In the genomic region with DNA sequence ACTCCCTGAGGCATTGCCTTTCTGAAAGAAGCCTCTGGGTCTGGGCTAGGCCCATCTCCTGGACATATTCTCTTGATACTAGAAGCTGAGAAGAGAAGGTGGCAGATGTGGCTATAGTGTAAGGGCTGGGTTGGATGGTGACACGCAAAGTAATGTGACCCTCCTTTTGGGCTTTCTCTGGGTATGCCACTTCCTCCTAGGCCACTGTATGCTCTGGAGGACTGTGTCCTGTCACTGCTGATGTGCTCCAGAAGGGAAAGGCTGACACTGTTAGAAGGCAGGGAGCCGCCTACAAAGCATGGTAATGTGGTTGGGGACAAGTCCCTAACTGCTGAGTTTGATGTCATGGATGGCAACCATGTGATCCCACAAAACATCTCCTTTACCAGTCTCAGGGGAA, we compare ENCODE assay signal across 21 cellular contexts.
DNase-seq lines count a peak whose midpoint lies in the region; FAIRE-seq and TF ChIP-seq lines count a peak whose summit lies in the region.
"Had no signal": no experiment of that assay in that cellular context is flagged by ENCODE, and none has a peak within 500 bp of the region (broad histone marks: within the 10 kb centered on the region; RNA-seq: fewer than 3 reads in every experiment).

No MANE protein-coding gene starts in this region.

- H3K4me1 Mint-ChIP-seq in IgD-negative memory B cell: no peaks in the 10 kb centered on the region
- H3K4me1 Mint-ChIP-seq: B cell had no signal

- no peak overlapping the region for H2AFZ ChIP-seq in H1 (ENCODE audit: low read length)
- H2AFZ ChIP-seq in trophoblast cell (ENCODE audit: insufficient read depth, low read length, poor library complexity): no peak overlapping the region

- H4K91ac ChIP-seq in H1 (replicated peaks; ENCODE audit: insufficient read length, low read length) (no peak overlapping the region), trophoblast cell (ENCODE audit: low read depth, low read length) (no peak overlapping the region)

- no peaks in the 10 kb centered on the region for H3K4me1 ChIP-seq in H1 (replicated peaks in 1 of 4; ENCODE audit: control insufficient read depth in 3 of 4, insufficient read depth in 4 of 4, low read length in 3 of 4)
- H3K4me1 ChIP-seq in trophoblast cell (ENCODE audit: control insufficient read depth in 1 of 2, insufficient read depth in 2 of 2, low read length in 2 of 2): peaks cover 22 to 29% of the 10 kb centered on the region in 2 experiments
- H3K4me1 ChIP-seq in thyroid gland: peaks cover 4 to 22% of the 10 kb centered on the region in 2 donors
- H3K4me1 ChIP-seq: Peyer's patch, SJCRH30 had no signal

- no peak overlapping the region for H3K4me3 ChIP-seq in H1 (ENCODE audit: extremely low read depth in 1 of 4, insufficient read depth in 2 of 4, low read depth in 3 of 4, low read length in 4 of 4)
- no peak overlapping the region for H3K4me3 ChIP-seq in trophoblast cell (ENCODE audit: low read depth, low read length)
- no peak overlapping the region for H3K4me3 ChIP-seq in thyroid gland (replicated peaks in 1 of 3)
- H3K4me3 ChIP-seq: A549, Peyer's patch, SJCRH30 had no signal

- H3K27ac ChIP-seq in H1 (ENCODE audit: low read depth, low read length): no peak overlapping the region
- peak overlapping the region; percentile 29 for H3K27ac ChIP-seq in trophoblast cell (ENCODE audit: low read depth, low read length)
- H3K27ac ChIP-seq in thyroid gland: peak overlapping the region in 2 of 3 donors; percentile 12 to 40
- H3K27ac ChIP-seq: A549, Peyer's patch, SJCRH30 had no signal

- no peaks in the 10 kb centered on the region for H3K9me3 Mint-ChIP-seq in IgD-negative memory B cell

- H3K27ac Mint-ChIP-seq in IgD-negative memory B cell: peak overlapping the region in 2 of 3 donors; percentile 10 to 31
- H3K27ac Mint-ChIP-seq: B cell, CD14-positive monocyte had no signal

- H3K79me1 ChIP-seq in H1 (ENCODE audit: low read depth, low read length) (no peaks in the 10 kb centered on the region; the same call in 1 of the 2 replicates), trophoblast cell (ENCODE audit: low read length) (peaks cover 5% of the 10 kb centered on the region)

- H3K23ac ChIP-seq in H1 (ENCODE audit: insufficient read length) (no peak overlapping the region), trophoblast cell (ENCODE audit: low read length) (no peak overlapping the region)

- no peak overlapping the region for H2BK20ac ChIP-seq in H1 (ENCODE audit: low read length)

- H4K8ac ChIP-seq in H1 (ENCODE audit: extremely low read depth, insufficient read depth, low read length): no peak overlapping the region
- H4K8ac ChIP-seq in trophoblast cell (ENCODE audit: low read depth, low read length): no peak overlapping the region

- H4K20me1 ChIP-seq in H1 (replicated peaks in 1 of 2; ENCODE audit: control insufficient read depth in 1 of 2, insufficient read depth in 2 of 2, low read length in 2 of 2): peaks cover 3% of the 10 kb centered on the region in 2 experiments

- H3K4ac ChIP-seq in H1 (replicated peaks; ENCODE audit: insufficient read length, low read depth, low read length) (no peak overlapping the region), trophoblast cell (ENCODE audit: low read depth, low read length) (no peak overlapping the region)

- no peaks in the 10 kb centered on the region for H3K27me3 Mint-ChIP-seq in IgD-negative memory B cell
- H3K27me3 Mint-ChIP-seq: B cell had no signal

- H3K56ac ChIP-seq in H1 (replicated peaks; ENCODE audit: insufficient read length, low read depth, low read length): no peak overlapping the region

- POLR2A ChIA-PET in H1 (lab: Charles Lee; ENCODE audit: partially characterized antibody): interaction anchor here (1.3 to 2.8 kb wide), 4 partner anchors 8 to 19 kb away, joined by 3 to 8 read pairs (median 4); no protein-coding TSS in a partner anchor

- H3K79me2 ChIP-seq in H1 (ENCODE audit: control insufficient read depth in 1 of 2, insufficient read depth in 2 of 2, low read length in 2 of 2): no peaks in the 10 kb centered on the region
- peaks cover 2% of the 10 kb centered on the region for H3K79me2 ChIP-seq in trophoblast cell (ENCODE audit: control insufficient read depth, insufficient read depth, low read length, poor library complexity)

- H2BK5ac ChIP-seq in H1 (ENCODE audit: low read depth, low read length) (no peak overlapping the region), trophoblast cell (ENCODE audit: low read depth, low read length, poor library complexity) (no peak overlapping the region)

- H2BK15ac ChIP-seq in H1 (ENCODE audit: low read length): no peak overlapping the region

- H2BK120ac ChIP-seq in H1 (replicated peaks; ENCODE audit: low read depth, low read length): no peak overlapping the region
- H2BK120ac ChIP-seq in trophoblast cell (ENCODE audit: insufficient read depth, low read length, poor library complexity): no peak overlapping the region

- H3K18ac ChIP-seq in H1 (ENCODE audit: extremely low read depth, low read length) (no peak overlapping the region), trophoblast cell (ENCODE audit: low read length) (no peak overlapping the region)

- H3K27me3 ChIP-seq in H1 (replicated peaks in 1 of 4; ENCODE audit: control insufficient read depth in 3 of 4, extremely low read depth in 1 of 4, insufficient read depth in 3 of 4, low read length in 3 of 4) (no peaks in the 10 kb centered on the region), trophoblast cell (ENCODE audit: insufficient read depth, low read length) (no peaks in the 10 kb centered on the region), thyroid gland (no peaks in the 10 kb centered on the region)
- H3K27me3 ChIP-seq: Peyer's patch, SJCRH30 had no signal

- intact Hi-C loops in thyroid gland (cut with DNase I): no loop called here

- H2AK5ac ChIP-seq in H1 (ENCODE audit: low read depth, low read length): no peak overlapping the region
- no peak overlapping the region for H2AK5ac ChIP-seq in trophoblast cell (ENCODE audit: low read length)

- TF ChIP-seq RAD21 in H1 (IDR thresholded peaks at IDR 0.05 in 1 of 2, conservative IDR thresholded peaks at IDR 0.05 in 1 of 2; ENCODE audit: low read depth in 2 of 2, low read length in 2 of 2): no peak

- no peak overlapping the region for H3K4me3 Mint-ChIP-seq in IgD-negative memory B cell
- H3K4me3 Mint-ChIP-seq: B cell, CD14-positive monocyte had no signal

- no peaks in the 10 kb centered on the region for H3K9me3 ChIP-seq in H1 (ENCODE audit: insufficient read depth in 2 of 2, low read depth in 1 of 2, low read length in 1 of 2)
- H3K9me3 ChIP-seq in trophoblast cell (ENCODE audit: insufficient read depth, low read depth, low read length): no peaks in the 10 kb centered on the region
- H3K9me3 ChIP-seq in thyroid gland: no peaks in the 10 kb centered on the region
- H3K9me3 ChIP-seq: A549, Peyer's patch, SJCRH30 had no signal

- H3K36me3 ChIP-seq in H1 (ENCODE audit: control insufficient read depth in 2 of 4, insufficient read depth in 4 of 4, low read length in 3 of 4) (peaks cover 0 to 16% (median 6%) of the 10 kb centered on the region in 4 experiments; a peak in 4 of 8 replicates), trophoblast cell (ENCODE audit: control insufficient read depth in 1 of 2, insufficient read depth in 2 of 2, low read length in 2 of 2) (peaks cover 29 to 42% of the 10 kb centered on the region in 2 experiments), thyroid gland (peaks cover 7 to 22% of the 10 kb centered on the region in 2 donors)

- no peak for FAIRE-seq in H1 (lab: Jason Lieb, UNC)
- FAIRE-seq: A549, GM18507 had no signal

- no peak for TF ChIP-seq EP300 in H1 (IDR thresholded peaks at IDR 0.05; ENCODE audit: borderline replicate concordance in 1 of 2, low read depth in 2 of 2, low read length in 2 of 2)

- H3K36me3 Mint-ChIP-seq in IgD-negative memory B cell: peaks cover 7% of the 10 kb centered on the region

- H3K14ac ChIP-seq in H1 (ENCODE audit: insufficient read length): no peak overlapping the region
- H3K14ac ChIP-seq in trophoblast cell (ENCODE audit: low read length): no peak overlapping the region

- no peak overlapping the region for H4K12ac ChIP-seq in trophoblast cell (ENCODE audit: low read depth, low read length)

- DNase-seq in H1 (ENCODE audit: low read depth in 1 of 2, low spot score in 2 of 2) (no peak), trophoblast cell (no peak), thyroid gland (no peak), NCI-H748 (lab: John Stamatoyannopoulos, UW; ENCODE audit: unreplicated experiment) (no peak), anterior cingulate cortex (lab: John Stamatoyannopoulos, UW) (no peak)
- DNase-seq in activated CD4-positive, alpha-beta T cell treated with anti-CD3 and anti-CD28 coated beads for 1 hour: no peak
- DNase-seq: GDM1, GOT3, NCI-H1092 treated with DMSO at 0.1 percent for 48 hours, NCI-H1436 treated with DMSO at 0.1 percent for 48 hours, NCI-H1930, NCI-H226, NCI-H510A treated with DMSO at 0.1 percent for 48 hours, NCI-H82, Peyer's patch, SJCRH30 had no signal

- TF ChIP-seq POLR2A in H1 (IDR thresholded peaks at IDR 0.05; ENCODE audit: control extremely low read depth in 1 of 2, low read depth in 2 of 2, low read length in 2 of 2) (peak in 1 of 2 experiments; percentile 57; a peak in 2 of 3 replicates), thyroid gland (IDR thresholded peaks at IDR 0.05) (no peak)

- H3K4me2 ChIP-seq in H1 (ENCODE audit: insufficient read depth in 1 of 2, low read depth in 2 of 2, low read length in 2 of 2): no peak overlapping the region
- no peak overlapping the region for H3K4me2 ChIP-seq in trophoblast cell (ENCODE audit: low read length)
- H3K4me2 ChIP-seq: A549 had no signal

- no peaks in the 10 kb centered on the region for H3K23me2 ChIP-seq in H1 (ENCODE audit: low read depth, low read length)

- no peak for TF ChIP-seq CTCF in H1 (IDR thresholded peaks at IDR 0.05; ENCODE audit: control extremely low read depth in 1 of 3, insufficient read depth in 1 of 3, low read depth in 1 of 3, low read length in 3 of 3)
- no peak for TF ChIP-seq CTCF in thyroid gland (IDR thresholded peaks at IDR 0.05)

- no peak overlapping the region for H4K5ac ChIP-seq in H1 (ENCODE audit: insufficient read length, low read depth, low read length)

- CTCF ChIA-PET in H1 (lab: Charles Lee; ENCODE audit: partially characterized antibody): interaction anchor here (0.8 to 2.4 kb wide), 5 partner anchors 23 to 348 kb away, joined by 3 to 5 read pairs (median 3); no protein-coding TSS in a partner anchor

- H3K9ac ChIP-seq in H1 (replicated peaks in 1 of 4; ENCODE audit: extremely low read depth in 1 of 4, low read depth in 3 of 4, low read length in 3 of 4): no peak overlapping the region
- no peak overlapping the region for H3K9ac ChIP-seq in trophoblast cell (ENCODE audit: low read length)

- 84% methylated on average over 2 of the region's 2 CpGs; no CpG with 5 or more reads in 1 of the 2 experiments for WGBS in H1 (ENCODE audit: extremely low coverage in 1 of 2, insufficient coverage in 1 of 2, insufficient read length in 1 of 2, insufficient replicate concordance in 2 of 2, low coverage in 1 of 2, low lambda C conversion rate in 2 of 2, missing lambda C conversion rate in 1 of 2), 2 experiments
- whole genome bisulfite sequencing in trophoblast cell (ENCODE audit: extremely low coverage, insufficient coverage, insufficient read length): no CpG with 5 or more reads among the region's 2 CpGs
- 97 to 100% methylated on average over 2 of the region's 2 CpGs for WGBS in thyroid gland, 2 donors

- H2BK12ac ChIP-seq in H1 (ENCODE audit: low read depth, low read length): no peak overlapping the region
- no peak overlapping the region for H2BK12ac ChIP-seq in trophoblast cell (ENCODE audit: low read length)
